In the genomic region with DNA sequence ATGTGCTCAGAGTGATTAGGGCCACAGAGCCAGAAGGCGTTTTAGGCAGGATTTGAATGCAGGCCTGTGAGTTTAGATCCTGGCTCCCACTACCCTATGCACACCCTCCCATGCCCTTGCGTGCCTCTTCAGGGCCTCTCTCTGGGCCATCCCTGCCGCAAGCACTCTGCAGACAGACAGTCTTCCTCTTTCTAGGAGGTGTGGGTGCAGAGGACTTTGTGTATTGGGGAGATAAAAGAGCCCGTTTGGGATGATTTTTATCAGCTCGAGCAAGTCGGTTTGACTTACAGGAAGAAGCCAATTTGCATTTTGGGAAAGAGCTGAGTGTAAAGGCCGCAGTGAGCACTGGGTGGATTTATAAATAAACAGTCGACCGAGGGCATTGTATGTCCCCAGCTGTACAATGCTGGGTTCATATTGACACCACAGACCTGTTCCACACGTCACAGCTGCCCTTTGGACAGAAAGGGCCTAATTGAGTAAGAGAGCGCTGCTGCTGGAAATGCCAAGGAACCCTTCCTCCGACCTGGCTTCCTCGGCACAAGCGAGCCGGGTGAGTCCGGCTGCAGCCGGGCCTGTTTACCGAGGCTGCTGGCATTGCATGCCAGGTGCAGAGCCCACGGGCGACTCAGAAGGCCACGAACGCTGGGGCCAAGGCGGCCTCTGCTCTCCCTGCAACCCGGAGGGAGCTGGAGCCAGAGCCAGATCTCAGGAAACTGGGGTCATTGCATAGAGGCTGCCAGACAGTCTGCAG, we compare ENCODE assay signal across 1 cellular context.
TF ChIP-seq lines count a peak whose summit lies in the region.

No MANE protein-coding gene starts in this region.

TF ChIP-seq in HepG2, 621 proteins besides CTCF, POLR2A, EP300 and RAD21 (continued from another document and continues in another):
- TF ChIP-seq, protein P1, sequence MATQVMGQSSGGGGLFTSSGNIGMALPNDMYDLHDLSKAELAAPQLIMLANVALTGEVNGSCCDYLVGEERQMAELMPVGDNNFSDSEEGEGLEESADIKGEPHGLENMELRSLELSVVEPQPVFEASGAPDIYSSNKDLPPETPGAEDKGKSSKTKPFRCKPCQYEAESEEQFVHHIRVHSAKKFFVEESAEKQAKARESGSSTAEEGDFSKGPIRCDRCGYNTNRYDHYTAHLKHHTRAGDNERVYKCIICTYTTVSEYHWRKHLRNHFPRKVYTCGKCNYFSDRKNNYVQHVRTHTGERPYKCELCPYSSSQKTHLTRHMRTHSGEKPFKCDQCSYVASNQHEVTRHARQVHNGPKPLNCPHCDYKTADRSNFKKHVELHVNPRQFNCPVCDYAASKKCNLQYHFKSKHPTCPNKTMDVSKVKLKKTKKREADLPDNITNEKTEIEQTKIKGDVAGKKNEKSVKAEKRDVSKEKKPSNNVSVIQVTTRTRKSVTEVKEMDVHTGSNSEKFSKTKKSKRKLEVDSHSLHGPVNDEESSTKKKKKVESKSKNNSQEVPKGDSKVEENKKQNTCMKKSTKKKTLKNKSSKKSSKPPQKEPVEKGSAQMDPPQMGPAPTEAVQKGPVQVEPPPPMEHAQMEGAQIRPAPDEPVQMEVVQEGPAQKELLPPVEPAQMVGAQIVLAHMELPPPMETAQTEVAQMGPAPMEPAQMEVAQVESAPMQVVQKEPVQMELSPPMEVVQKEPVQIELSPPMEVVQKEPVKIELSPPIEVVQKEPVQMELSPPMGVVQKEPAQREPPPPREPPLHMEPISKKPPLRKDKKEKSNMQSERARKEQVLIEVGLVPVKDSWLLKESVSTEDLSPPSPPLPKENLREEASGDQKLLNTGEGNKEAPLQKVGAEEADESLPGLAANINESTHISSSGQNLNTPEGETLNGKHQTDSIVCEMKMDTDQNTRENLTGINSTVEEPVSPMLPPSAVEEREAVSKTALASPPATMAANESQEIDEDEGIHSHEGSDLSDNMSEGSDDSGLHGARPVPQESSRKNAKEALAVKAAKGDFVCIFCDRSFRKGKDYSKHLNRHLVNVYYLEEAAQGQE (IDR thresholded peaks at IDR 0.05; ENCODE audit: borderline replicate concordance in 1 of 2, low read depth in 1 of 2, low read length in 2 of 2): peak in 1 of 2 experiments; percentile 57; a peak in 1 of 4 replicates
- TF ChIP-seq, protein P2, sequence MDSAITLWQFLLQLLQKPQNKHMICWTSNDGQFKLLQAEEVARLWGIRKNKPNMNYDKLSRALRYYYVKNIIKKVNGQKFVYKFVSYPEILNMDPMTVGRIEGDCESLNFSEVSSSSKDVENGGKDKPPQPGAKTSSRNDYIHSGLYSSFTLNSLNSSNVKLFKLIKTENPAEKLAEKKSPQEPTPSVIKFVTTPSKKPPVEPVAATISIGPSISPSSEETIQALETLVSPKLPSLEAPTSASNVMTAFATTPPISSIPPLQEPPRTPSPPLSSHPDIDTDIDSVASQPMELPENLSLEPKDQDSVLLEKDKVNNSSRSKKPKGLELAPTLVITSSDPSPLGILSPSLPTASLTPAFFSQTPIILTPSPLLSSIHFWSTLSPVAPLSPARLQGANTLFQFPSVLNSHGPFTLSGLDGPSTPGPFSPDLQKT (CRISPR knock-in tag; IDR thresholded peaks at IDR 0.05; ENCODE audit: borderline replicate concordance): no peak
- TF ChIP-seq ZNF230 (CRISPR knock-in tag; IDR thresholded peaks at IDR 0.05): no peak
- TF ChIP-seq KMT2B (CRISPR knock-in tag; IDR thresholded peaks at IDR 0.05): peak; percentile 69
- no peak for TF ChIP-seq PHB2 (IDR thresholded peaks at IDR 0.05; ENCODE audit: partially characterized antibody)
- TF ChIP-seq PPARG (CRISPR knock-in tag; conservative IDR thresholded peaks at IDR 0.05): peak; percentile 93
- no peak for TF ChIP-seq ZNF567 (CRISPR knock-in tag; IDR thresholded peaks at IDR 0.05; ENCODE audit: borderline replicate concordance)
- TF ChIP-seq, protein P3, sequence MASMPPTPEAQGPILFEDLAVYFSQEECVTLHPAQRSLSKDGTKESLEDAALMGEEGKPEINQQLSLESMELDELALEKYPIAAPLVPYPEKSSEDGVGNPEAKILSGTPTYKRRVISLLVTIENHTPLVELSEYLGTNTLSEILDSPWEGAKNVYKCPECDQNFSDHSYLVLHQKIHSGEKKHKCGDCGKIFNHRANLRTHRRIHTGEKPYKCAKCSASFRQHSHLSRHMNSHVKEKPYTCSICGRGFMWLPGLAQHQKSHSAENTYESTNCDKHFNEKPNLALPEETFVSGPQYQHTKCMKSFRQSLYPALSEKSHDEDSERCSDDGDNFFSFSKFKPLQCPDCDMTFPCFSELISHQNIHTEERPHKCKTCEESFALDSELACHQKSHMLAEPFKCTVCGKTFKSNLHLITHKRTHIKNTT (CRISPR knock-in tag; IDR thresholded peaks at IDR 0.05): no peak
- peak; percentile 88 for TF ChIP-seq ZMYM3 (CRISPR knock-in tag; IDR thresholded peaks at IDR 0.05)
- TF ChIP-seq, protein P4, sequence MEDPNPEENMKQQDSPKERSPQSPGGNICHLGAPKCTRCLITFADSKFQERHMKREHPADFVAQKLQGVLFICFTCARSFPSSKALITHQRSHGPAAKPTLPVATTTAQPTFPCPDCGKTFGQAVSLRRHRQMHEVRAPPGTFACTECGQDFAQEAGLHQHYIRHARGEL (CRISPR knock-in tag; IDR thresholded peaks at IDR 0.05): no peak
- TF ChIP-seq NR2C2 (CRISPR knock-in tag; IDR thresholded peaks at IDR 0.05; ENCODE audit: borderline replicate concordance): peak; percentile 60
- TF ChIP-seq, protein P5, sequence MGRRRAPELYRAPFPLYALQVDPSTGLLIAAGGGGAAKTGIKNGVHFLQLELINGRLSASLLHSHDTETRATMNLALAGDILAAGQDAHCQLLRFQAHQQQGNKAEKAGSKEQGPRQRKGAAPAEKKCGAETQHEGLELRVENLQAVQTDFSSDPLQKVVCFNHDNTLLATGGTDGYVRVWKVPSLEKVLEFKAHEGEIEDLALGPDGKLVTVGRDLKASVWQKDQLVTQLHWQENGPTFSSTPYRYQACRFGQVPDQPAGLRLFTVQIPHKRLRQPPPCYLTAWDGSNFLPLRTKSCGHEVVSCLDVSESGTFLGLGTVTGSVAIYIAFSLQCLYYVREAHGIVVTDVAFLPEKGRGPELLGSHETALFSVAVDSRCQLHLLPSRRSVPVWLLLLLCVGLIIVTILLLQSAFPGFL (CRISPR knock-in tag; IDR thresholded peaks at IDR 0.05): no peak
- TF ChIP-seq ZNF3 (CRISPR knock-in tag; IDR thresholded peaks at IDR 0.05): no peak
- TF ChIP-seq, protein P6, sequence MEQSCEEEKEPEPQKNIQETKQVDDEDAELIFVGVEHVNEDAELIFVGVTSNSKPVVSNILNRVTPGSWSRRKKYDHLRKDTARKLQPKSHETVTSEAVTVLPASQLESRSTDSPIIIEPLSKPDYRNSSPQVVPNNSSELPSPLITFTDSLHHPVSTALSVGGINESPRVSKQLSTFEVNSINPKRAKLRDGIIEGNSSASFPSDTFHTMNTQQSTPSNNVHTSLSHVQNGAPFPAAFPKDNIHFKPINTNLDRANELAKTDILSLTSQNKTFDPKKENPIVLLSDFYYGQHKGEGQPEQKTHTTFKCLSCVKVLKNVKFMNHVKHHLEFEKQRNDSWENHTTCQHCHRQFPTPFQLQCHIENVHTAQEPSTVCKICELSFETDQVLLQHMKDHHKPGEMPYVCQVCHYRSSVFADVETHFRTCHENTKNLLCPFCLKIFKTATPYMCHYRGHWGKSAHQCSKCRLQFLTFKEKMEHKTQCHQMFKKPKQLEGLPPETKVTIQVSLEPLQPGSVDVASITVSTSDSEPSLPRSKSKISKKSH (CRISPR knock-in tag; IDR thresholded peaks at IDR 0.05; ENCODE audit: borderline replicate concordance): no peak; the same call in 1 of the 2 replicates
- TF ChIP-seq ZNF143 (CRISPR knock-in tag; IDR thresholded peaks at IDR 0.05): peak; percentile 69
- TF ChIP-seq FOXM1 (CRISPR knock-in tag; IDR thresholded peaks at IDR 0.05): no peak
- TF ChIP-seq ZZZ3 (CRISPR knock-in tag; IDR thresholded peaks at IDR 0.05; ENCODE audit: borderline replicate concordance): no peak
- TF ChIP-seq ZNF256 (CRISPR knock-in tag; conservative IDR thresholded peaks at IDR 0.05): no peak; the same call in 1 of the 2 replicates
- peak; percentile 28 for TF ChIP-seq STAG1 (CRISPR knock-in tag; IDR thresholded peaks at IDR 0.05)
- no peak for TF ChIP-seq SAFB2 (CRISPR knock-in tag; IDR thresholded peaks at IDR 0.05; ENCODE audit: borderline replicate concordance, low read depth)
- no peak; the same call in 1 of the 2 replicates for TF ChIP-seq ZSCAN25 (CRISPR knock-in tag; IDR thresholded peaks at IDR 0.05)
- TF ChIP-seq, protein P7, sequence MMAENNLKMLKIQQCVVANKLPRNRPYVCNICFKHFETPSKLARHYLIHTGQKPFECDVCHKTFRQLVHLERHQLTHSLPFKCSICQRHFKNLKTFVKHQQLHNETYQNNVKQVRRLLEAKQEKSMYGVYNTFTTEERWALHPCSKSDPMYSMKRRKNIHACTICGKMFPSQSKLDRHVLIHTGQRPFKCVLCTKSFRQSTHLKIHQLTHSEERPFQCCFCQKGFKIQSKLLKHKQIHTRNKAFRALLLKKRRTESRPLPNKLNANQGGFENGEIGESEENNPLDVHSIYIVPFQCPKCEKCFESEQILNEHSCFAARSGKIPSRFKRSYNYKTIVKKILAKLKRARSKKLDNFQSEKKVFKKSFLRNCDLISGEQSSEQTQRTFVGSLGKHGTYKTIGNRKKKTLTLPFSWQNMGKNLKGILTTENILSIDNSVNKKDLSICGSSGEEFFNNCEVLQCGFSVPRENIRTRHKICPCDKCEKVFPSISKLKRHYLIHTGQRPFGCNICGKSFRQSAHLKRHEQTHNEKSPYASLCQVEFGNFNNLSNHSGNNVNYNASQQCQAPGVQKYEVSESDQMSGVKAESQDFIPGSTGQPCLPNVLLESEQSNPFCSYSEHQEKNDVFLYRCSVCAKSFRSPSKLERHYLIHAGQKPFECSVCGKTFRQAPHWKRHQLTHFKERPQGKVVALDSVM (CRISPR knock-in tag; IDR thresholded peaks at IDR 0.05): no peak
- peak; percentile 49 for TF ChIP-seq ZEB1 (IDR thresholded peaks at IDR 0.05; ENCODE audit: insufficient replicate concordance, low read depth)
- TF ChIP-seq ATF1 (CRISPR knock-in tag; IDR thresholded peaks at IDR 0.05): peak; percentile 90
- TF ChIP-seq IKZF4 (CRISPR knock-in tag; IDR thresholded peaks at IDR 0.05; ENCODE audit: borderline replicate concordance, low read depth, not compliant biosample characterization): no peak
- no peak for TF ChIP-seq ZBTB20 (CRISPR knock-in tag; IDR thresholded peaks at IDR 0.05; ENCODE audit: borderline replicate concordance, low read depth)
- TF ChIP-seq, protein P8, sequence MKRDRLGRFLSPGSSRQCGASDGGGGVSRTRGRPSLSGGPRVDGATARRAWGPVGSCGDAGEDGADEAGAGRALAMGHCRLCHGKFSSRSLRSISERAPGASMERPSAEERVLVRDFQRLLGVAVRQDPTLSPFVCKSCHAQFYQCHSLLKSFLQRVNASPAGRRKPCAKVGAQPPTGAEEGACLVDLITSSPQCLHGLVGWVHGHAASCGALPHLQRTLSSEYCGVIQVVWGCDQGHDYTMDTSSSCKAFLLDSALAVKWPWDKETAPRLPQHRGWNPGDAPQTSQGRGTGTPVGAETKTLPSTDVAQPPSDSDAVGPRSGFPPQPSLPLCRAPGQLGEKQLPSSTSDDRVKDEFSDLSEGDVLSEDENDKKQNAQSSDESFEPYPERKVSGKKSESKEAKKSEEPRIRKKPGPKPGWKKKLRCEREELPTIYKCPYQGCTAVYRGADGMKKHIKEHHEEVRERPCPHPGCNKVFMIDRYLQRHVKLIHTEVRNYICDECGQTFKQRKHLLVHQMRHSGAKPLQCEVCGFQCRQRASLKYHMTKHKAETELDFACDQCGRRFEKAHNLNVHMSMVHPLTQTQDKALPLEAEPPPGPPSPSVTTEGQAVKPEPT (CRISPR knock-in tag; IDR thresholded peaks at IDR 0.05; ENCODE audit: low read depth): no peak
- TF ChIP-seq, protein P9, sequence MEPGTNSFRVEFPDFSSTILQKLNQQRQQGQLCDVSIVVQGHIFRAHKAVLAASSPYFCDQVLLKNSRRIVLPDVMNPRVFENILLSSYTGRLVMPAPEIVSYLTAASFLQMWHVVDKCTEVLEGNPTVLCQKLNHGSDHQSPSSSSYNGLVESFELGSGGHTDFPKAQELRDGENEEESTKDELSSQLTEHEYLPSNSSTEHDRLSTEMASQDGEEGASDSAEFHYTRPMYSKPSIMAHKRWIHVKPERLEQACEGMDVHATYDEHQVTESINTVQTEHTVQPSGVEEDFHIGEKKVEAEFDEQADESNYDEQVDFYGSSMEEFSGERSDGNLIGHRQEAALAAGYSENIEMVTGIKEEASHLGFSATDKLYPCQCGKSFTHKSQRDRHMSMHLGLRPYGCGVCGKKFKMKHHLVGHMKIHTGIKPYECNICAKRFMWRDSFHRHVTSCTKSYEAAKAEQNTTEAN (CRISPR knock-in tag; conservative IDR thresholded peaks at IDR 0.05): no peak
- TF ChIP-seq ZNF33A (CRISPR knock-in tag; IDR thresholded peaks at IDR 0.05; ENCODE audit: borderline replicate concordance): no peak
- no peak for TF ChIP-seq PRPF4 (IDR thresholded peaks at IDR 0.05; ENCODE audit: low read depth, low read length, poor library complexity, severe bottlenecking)
- TF ChIP-seq ZMYM4 (CRISPR knock-in tag; IDR thresholded peaks at IDR 0.05): peak; percentile 65; the same call in 1 of the 2 replicates
- TF ChIP-seq ZNF530 (CRISPR knock-in tag; IDR thresholded peaks at IDR 0.05; ENCODE audit: low read depth): no peak
- TF ChIP-seq TEAD2 (CRISPR knock-in tag; IDR thresholded peaks at IDR 0.05): no peak
- TF ChIP-seq SPEN (CRISPR knock-in tag; IDR thresholded peaks at IDR 0.05; ENCODE audit: low read depth): peak; percentile 63
- TF ChIP-seq YY1 (IDR thresholded peaks at IDR 0.05; ENCODE audit: insufficient read depth, insufficient replicate concordance, low read depth, low read length): peak; percentile 26
- TF ChIP-seq, protein P10, sequence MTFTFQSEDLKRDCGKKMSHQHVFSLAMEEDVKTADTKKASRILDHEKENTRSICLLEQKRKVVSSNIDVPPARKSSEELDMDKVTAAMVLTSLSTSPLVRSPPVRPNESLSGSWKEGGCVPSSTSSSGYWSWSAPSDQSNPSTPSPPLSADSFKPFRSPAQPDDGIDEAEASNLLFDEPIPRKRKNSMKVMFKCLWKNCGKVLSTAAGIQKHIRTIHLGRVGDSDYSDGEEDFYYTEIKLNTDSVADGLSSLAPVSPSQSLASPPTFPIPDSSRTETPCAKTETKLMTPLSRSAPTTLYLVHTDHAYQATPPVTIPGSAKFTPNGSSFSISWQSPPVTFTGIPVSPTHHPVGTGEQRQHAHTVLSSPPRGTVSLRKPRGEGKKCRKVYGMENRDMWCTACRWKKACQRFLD (CRISPR knock-in tag; IDR thresholded peaks at IDR 0.05; ENCODE audit: borderline replicate concordance): no peak
- TF ChIP-seq ATF7 (IDR thresholded peaks at IDR 0.05): no peak
- peak; percentile 84 for TF ChIP-seq ATF7 (CRISPR knock-in tag; IDR thresholded peaks at IDR 0.05)
- TF ChIP-seq, protein P11, sequence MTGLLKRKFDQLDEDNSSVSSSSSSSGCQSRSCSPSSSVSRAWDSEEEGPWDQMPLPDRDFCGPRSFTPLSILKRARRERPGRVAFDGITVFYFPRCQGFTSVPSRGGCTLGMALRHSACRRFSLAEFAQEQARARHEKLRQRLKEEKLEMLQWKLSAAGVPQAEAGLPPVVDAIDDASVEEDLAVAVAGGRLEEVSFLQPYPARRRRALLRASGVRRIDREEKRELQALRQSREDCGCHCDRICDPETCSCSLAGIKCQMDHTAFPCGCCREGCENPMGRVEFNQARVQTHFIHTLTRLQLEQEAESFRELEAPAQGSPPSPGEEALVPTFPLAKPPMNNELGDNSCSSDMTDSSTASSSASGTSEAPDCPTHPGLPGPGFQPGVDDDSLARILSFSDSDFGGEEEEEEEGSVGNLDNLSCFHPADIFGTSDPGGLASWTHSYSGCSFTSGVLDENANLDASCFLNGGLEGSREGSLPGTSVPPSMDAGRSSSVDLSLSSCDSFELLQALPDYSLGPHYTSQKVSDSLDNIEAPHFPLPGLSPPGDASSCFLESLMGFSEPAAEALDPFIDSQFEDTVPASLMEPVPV (CRISPR knock-in tag; IDR thresholded peaks at IDR 0.05): no peak
- peak; percentile 93; the same call in 1 of the 2 replicates for TF ChIP-seq MIER3 (CRISPR knock-in tag; IDR thresholded peaks at IDR 0.05; ENCODE audit: borderline replicate concordance)
- TF ChIP-seq ZSCAN21 (CRISPR knock-in tag; IDR thresholded peaks at IDR 0.05; ENCODE audit: borderline replicate concordance): peak; percentile 86
- no peak for TF ChIP-seq ZNF260 (CRISPR knock-in tag; IDR thresholded peaks at IDR 0.05; ENCODE audit: borderline replicate concordance, low read depth)
